Comparison of ENCODE assay signal across 19 cellular contexts in genomic region chr17:31609331-31609730, GRCh38.
A peak's percentile ranks its signal among the peaks of the same experiment; 100 is the strongest.
DNase-seq lines count a peak whose midpoint lies in the region; ATAC-seq and TF ChIP-seq lines count a peak whose summit lies in the region.
"Had no signal": no experiment of that assay in that cellular context is flagged by ENCODE, and none has a peak within 500 bp of the region (broad histone marks: within the 10 kb centered on the region; RNA-seq: fewer than 3 reads in every experiment).

No MANE protein-coding gene starts in this region.

- in situ Hi-C loops in Panc1 (cut with HindIII; ENCODE audit: low pct_unique_long_range_greater_than_20kb, low sequenced_read_pairs): no loop called here

- BruUV-seq in Panc1 (replicated peaks; lab: Mats Ljungman, UMichigan): no TSS peak

- CTCF ChIA-PET in Panc1 (lab: Charles Lee): interaction anchor here (0.7 kb wide), 1 partner anchor 77 kb away, joined by 5 read pairs; no protein-coding TSS in a partner anchor
- CTCF ChIA-PET in activated CD4-positive, alpha-beta T cell treated with anti-CD3 and anti-CD28 coated beads, Interleukin-2, amount 10 ng/mL, durations not matched to agents 7 days and 5 days (lab: Charles Lee): no interaction called here

- H3K4me2 ChIP-seq in neural progenitor cell: no peak overlapping the region

- H3K36me3 ChIP-seq in HUES6 (ENCODE audit: control insufficient read depth, insufficient read depth, low read length): no peaks in the 10 kb centered on the region
- H3K36me3 ChIP-seq in Panc1 (ENCODE audit: control insufficient read depth, insufficient read depth, low read length): no peaks in the 10 kb centered on the region
- H3K36me3 ChIP-seq in neural progenitor cell: no peaks in the 10 kb centered on the region
- H3K36me3 ChIP-seq: MG63, SJCRH30 had no signal

- H3K36me3 Mint-ChIP-seq in activated CD4-positive, alpha-beta T cell treated with anti-CD3 and anti-CD28 coated beads, Interleukin-2, amount 10 ng/mL, durations not matched to agents 7 days and 5 days (ENCODE audit: low read depth): no peaks in the 10 kb centered on the region
- no peaks in the 10 kb centered on the region for H3K36me3 Mint-ChIP-seq in neural progenitor cell
- H3K36me3 Mint-ChIP-seq: CD14-positive monocyte had no signal

- intact Hi-C loops in Panc1 (cut with micrococcal nuclease; ENCODE audit: unreplicated experiment): loop anchor here (10.0 kb wide), 1 partner anchor 465 kb away; no protein-coding TSS in a partner anchor

- H3K4me1 ChIP-seq in HUES6 (ENCODE audit: control insufficient read depth, insufficient read depth, low read length) (peaks cover 22% of the 10 kb centered on the region), Panc1 (ENCODE audit: control insufficient read depth, insufficient read depth, low read length) (no peaks in the 10 kb centered on the region), neural progenitor cell (no peaks in the 10 kb centered on the region)
- H3K4me1 ChIP-seq: SJCRH30 had no signal

- H3K4me1 Mint-ChIP-seq in activated CD4-positive, alpha-beta T cell treated with anti-CD3 and anti-CD28 coated beads, Interleukin-2, amount 10 ng/mL, durations not matched to agents 7 days and 5 days: no peaks in the 10 kb centered on the region
- no peaks in the 10 kb centered on the region for H3K4me1 Mint-ChIP-seq in neural progenitor cell
- H3K4me1 Mint-ChIP-seq: CD14-positive monocyte had no signal

- H3F3A ChIP-seq in neural progenitor cell (ENCODE audit: low read depth): no peaks in the 10 kb centered on the region

- no peaks in the 10 kb centered on the region for H4K20me1 ChIP-seq in neural progenitor cell (ENCODE audit: low read depth)

- no peaks in the 10 kb centered on the region for H3K9me3 Mint-ChIP-seq in activated CD4-positive, alpha-beta T cell treated with anti-CD3 and anti-CD28 coated beads, Interleukin-2, amount 10 ng/mL, durations not matched to agents 7 days and 5 days
- no peaks in the 10 kb centered on the region for H3K9me3 Mint-ChIP-seq in neural progenitor cell

- DNase-seq in DMS79 treated with DMSO at 0.1 percent for 48 hours (lab: John Stamatoyannopoulos, UW) (peak; percentile 66), Panc1 (ENCODE audit: low read depth, low spot score) (no peak), left lobe of liver (ENCODE audit: low spot score) (peak; percentile 6), neural progenitor cell (ENCODE audit: low spot score) (no peak)
- DNase-seq in activated CD4-positive, alpha-beta T cell treated with anti-CD3 and anti-CD28 coated beads, Interleukin-2, amount 10 ng/mL, durations not matched to agents 7 days and 5 days: no peak
- DNase-seq: COR-L47, MG63, NCI-H1092, NCI-H146, NCI-H2171, NCI-H446, NCI-H82, SJCRH30 had no signal

- peaks cover 6% of the 10 kb centered on the region for H3K27me3 Mint-ChIP-seq in activated CD4-positive, alpha-beta T cell treated with anti-CD3 and anti-CD28 coated beads, Interleukin-2, amount 10 ng/mL, durations not matched to agents 7 days and 5 days
- peaks cover 2% of the 10 kb centered on the region for H3K27me3 Mint-ChIP-seq in neural progenitor cell (ENCODE audit: insufficient read depth, low read depth)

- H3K27me3 ChIP-seq in HUES6 (ENCODE audit: control insufficient read depth, insufficient read depth, low read length): no peaks in the 10 kb centered on the region
- no peaks in the 10 kb centered on the region for H3K27me3 ChIP-seq in Panc1 (ENCODE audit: control insufficient read depth, insufficient read depth, low read length)
- no peaks in the 10 kb centered on the region for H3K27me3 ChIP-seq in neural progenitor cell
- H3K27me3 ChIP-seq: MG63, SJCRH30 had no signal

- no peak overlapping the region; the same call in 1 of the 2 replicates for H3K27ac ChIP-seq in HUES6 (ENCODE audit: low read depth, low read length)
- peak overlapping the region; percentile 5; the same call in 1 of the 2 replicates for H3K27ac ChIP-seq in Panc1 (ENCODE audit: low read length)
- no peak overlapping the region for H3K27ac ChIP-seq in neural progenitor cell
- H3K27ac ChIP-seq: SJCRH30 had no signal

- H2AFZ ChIP-seq in neural progenitor cell (replicated peaks): no peak overlapping the region

- no peak for ATAC-seq in Panc1
- ATAC-seq in left lobe of liver: no peak
- ATAC-seq in GM19023 (IDR thresholded peaks at IDR 0.05; ENCODE audit: unreplicated experiment): no peak
- ATAC-seq: HCT116, HepG2, PC-3 had no signal

- H3K9me3 ChIP-seq in HUES6 (ENCODE audit: control insufficient read depth, insufficient read depth, low read depth, low read length): no peaks in the 10 kb centered on the region
- no peaks in the 10 kb centered on the region for H3K9me3 ChIP-seq in Panc1 (ENCODE audit: control insufficient read depth, insufficient read depth, low read depth, low read length)
- no peaks in the 10 kb centered on the region for H3K9me3 ChIP-seq in neural progenitor cell (ENCODE audit: low read depth)
- H3K9me3 ChIP-seq: MG63, SJCRH30 had no signal

- POLR2A ChIA-PET in Panc1 (lab: Charles Lee): interaction anchor here (0.7 kb wide), 1 partner anchor 28 kb away, joined by 7 read pairs; no protein-coding TSS in a partner anchor
- POLR2A ChIA-PET in activated CD4-positive, alpha-beta T cell treated with anti-CD3 and anti-CD28 coated beads, Interleukin-2, amount 10 ng/mL, durations not matched to agents 7 days and 5 days (lab: Charles Lee): no interaction called here

- no peak overlapping the region for H3K27ac Mint-ChIP-seq in activated CD4-positive, alpha-beta T cell treated with anti-CD3 and anti-CD28 coated beads, Interleukin-2, amount 10 ng/mL, durations not matched to agents 7 days and 5 days
- no peak overlapping the region for H3K27ac Mint-ChIP-seq in neural progenitor cell
- H3K27ac Mint-ChIP-seq: CD14-positive monocyte had no signal

- H3K4me3 ChIP-seq in HUES6 (ENCODE audit: low read depth, low read length) (no peak overlapping the region), Panc1 (ENCODE audit: low read depth in 2 of 2, low read length in 2 of 2) (no peak overlapping the region), neural progenitor cell (no peak overlapping the region)
- H3K4me3 ChIP-seq: MG63, SJCRH30 had no signal

- H3K79me2 ChIP-seq in neural progenitor cell (ENCODE audit: low read depth): no peaks in the 10 kb centered on the region

- H3K4me3 Mint-ChIP-seq in activated CD4-positive, alpha-beta T cell treated with anti-CD3 and anti-CD28 coated beads, Interleukin-2, amount 10 ng/mL, durations not matched to agents 7 days and 5 days: no peak overlapping the region
- H3K4me3 Mint-ChIP-seq in neural progenitor cell: no peak overlapping the region
- H3K4me3 Mint-ChIP-seq: CD14-positive monocyte had no signal

- H3K9ac ChIP-seq in HUES6 (ENCODE audit: low read length): peak overlapping the region; percentile 52
- no peak overlapping the region for H3K9ac ChIP-seq in neural progenitor cell

- TF ChIP-seq CTCF in Panc1 (IDR thresholded peaks at IDR 0.05) (no peak), neural progenitor cell (IDR thresholded peaks at IDR 0.05) (no peak)

Comparison
In these comparisons a context has a peak if more than half of its experiments do, and no peak if none do; other contexts are left out.
1. DNase-seq: peak in DMS79 treated with DMSO at 0.1 percent for 48 hours (single experiment) and left lobe of liver (single experiment); none in Panc1 (single experiment), activated CD4-positive, alpha-beta T cell treated with anti-CD3 and anti-CD28 coated beads, Interleukin-2, amount 10 ng/mL, durations not matched to agents 7 days and 5 days (single experiment) and neural progenitor cell (single experiment).